Comparison of ENCODE assay signal across 1 cellular context in genomic region chrX:133971586-133971985, GRCh38.
TF ChIP-seq lines count a peak whose summit lies in the region.

No MANE protein-coding gene starts in this region.

TF ChIP-seq in GM23338, 12 proteins besides CTCF, POLR2A, EP300 and RAD21 (continued from another document):
- TF ChIP-seq ZNF462 (CRISPR knock-in tag; IDR thresholded peaks at IDR 0.05) (no peak), POLR2AphosphoS5 (IDR thresholded peaks at IDR 0.05; ENCODE audit: low read depth) (no peak), REST (IDR thresholded peaks at IDR 0.05; ENCODE audit: unreplicated experiment) (no peak), ETS1 (IDR thresholded peaks at IDR 0.05) (no peak), EZH2 (IDR thresholded peaks at IDR 0.05; ENCODE audit: low read depth, unreplicated experiment) (no peak), ZNF331 (CRISPR knock-in tag; IDR thresholded peaks at IDR 0.05; ENCODE audit: low read depth) (no peak), STAT1 (IDR thresholded peaks at IDR 0.05; ENCODE audit: unreplicated experiment) (no peak), EZH2phosphoT487 (IDR thresholded peaks at IDR 0.05; ENCODE audit: unreplicated experiment) (no peak), CREB1 (CRISPR knock-in tag; IDR thresholded peaks at IDR 0.05; ENCODE audit: low read depth) (no peak)
TF ChIP-seq in GM23338: peak in this region for 0.
